ENCODE assay signal across 11 cellular contexts in the genomic region with DNA sequence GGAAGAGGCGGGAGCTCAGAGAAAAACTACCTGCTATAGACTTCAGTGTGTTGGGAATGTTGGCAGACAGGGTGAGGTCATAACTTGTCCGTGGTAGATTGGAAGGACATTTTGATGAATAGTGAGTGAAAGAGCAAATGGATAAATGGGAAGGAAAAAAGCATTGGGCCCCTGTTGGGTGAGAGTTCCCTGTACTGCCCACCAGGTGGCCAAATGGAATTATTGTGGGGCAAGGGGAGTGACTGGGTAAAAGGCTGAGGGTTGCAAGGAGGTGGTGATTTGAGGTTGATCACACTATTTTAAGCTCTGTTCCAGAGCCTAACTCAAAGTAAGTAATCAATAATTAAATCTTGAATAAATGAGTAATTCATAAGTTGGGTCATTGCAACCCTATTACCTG.
DNase-seq lines count a peak whose midpoint lies in the region; FAIRE-seq and TF ChIP-seq lines count a peak whose summit lies in the region.
"Had no signal": no experiment of that assay in that cellular context is flagged by ENCODE, and none has a peak within 500 bp of the region (broad histone marks: within the 10 kb centered on the region; RNA-seq: fewer than 3 reads in every experiment).

No MANE protein-coding gene starts in this region.

- H3K9ac ChIP-seq in astrocyte (ENCODE audit: low read length) (no peak overlapping the region), liver (ENCODE audit: low read depth in 1 of 2, low read length in 2 of 2) (no peak overlapping the region)

- H3K36me3 Mint-ChIP-seq in astrocyte (ENCODE audit: low read depth, unreplicated experiment): peaks cover 26% of the 10 kb centered on the region

- H3K27ac ChIP-seq in C4-2B: no peak overlapping the region
- no peak overlapping the region for H3K27ac ChIP-seq in astrocyte (ENCODE audit: low read depth, low read length)
- no peak overlapping the region for H3K27ac ChIP-seq in liver (ENCODE audit: low read depth in 1 of 2, low read length in 2 of 2)

- peaks cover 66% of the 10 kb centered on the region for H3K79me2 ChIP-seq in astrocyte (ENCODE audit: insufficient read depth, low read length)

- no peak for FAIRE-seq in astrocyte (lab: Jason Lieb, UNC)

- peaks cover 3% of the 10 kb centered on the region for H3K36me3 ChIP-seq in astrocyte (ENCODE audit: insufficient read depth, low read length)
- peaks cover 0 to 5% (median 2%) of the 10 kb centered on the region in 4 donors for H3K36me3 ChIP-seq in liver (ENCODE audit: control insufficient read depth in 4 of 4, insufficient read depth in 3 of 4, low read depth in 1 of 4, low read length in 3 of 4)

- H3K4me1 Mint-ChIP-seq in astrocyte (ENCODE audit: low read depth, unreplicated experiment): peaks cover 36% of the 10 kb centered on the region

- H3K4me1 ChIP-seq in astrocyte (ENCODE audit: insufficient read depth, low read length): peaks cover 20% of the 10 kb centered on the region
- H3K4me1 ChIP-seq in liver (ENCODE audit: control insufficient read depth in 4 of 4, insufficient read depth in 4 of 4, low read length in 3 of 4): peaks cover 0 to 9% (median 2%) of the 10 kb centered on the region in 4 donors

- POLR2A ChIA-PET in HEK293T (lab: Yijun Ruan, JAX): no interaction called here

- H3K9me3 ChIP-seq in astrocyte (ENCODE audit: insufficient read depth, low read depth, low read length) (no peaks in the 10 kb centered on the region), liver (ENCODE audit: control insufficient read depth in 4 of 4, low read length in 3 of 4) (no peaks in the 10 kb centered on the region)

- H4K20me1 ChIP-seq in astrocyte (ENCODE audit: insufficient read depth, low read length): peaks cover 33% of the 10 kb centered on the region

- CTCF ChIA-PET in HEK293T (lab: Yijun Ruan, JAX): interaction anchor here (0.7 kb wide), 1 partner anchor 84 kb away, joined by 6 read pairs; no protein-coding TSS in a partner anchor

- no peak overlapping the region for H3K4me3 Mint-ChIP-seq in astrocyte (ENCODE audit: unreplicated experiment)

- peak in 1 of 2 donors; percentile 67 for TF ChIP-seq RAD21 in liver (IDR thresholded peaks at IDR 0.05)

- H3K4me3 ChIP-seq in astrocyte (ENCODE audit: insufficient read depth, low read depth, low read length): no peak overlapping the region
- no peak overlapping the region for H3K4me3 ChIP-seq in liver (ENCODE audit: low read depth in 1 of 3, low read length in 3 of 3)

- no peak overlapping the region for H2AFZ ChIP-seq in astrocyte (ENCODE audit: low read depth, low read length)

- TF ChIP-seq CTCF in C4-2B (conservative IDR thresholded peaks at IDR 0.05): peak; percentile 36
- TF ChIP-seq CTCF in astrocyte (IDR thresholded peaks at IDR 0.05; ENCODE audit: insufficient read depth, low read depth, low read length): peak; percentile 13
- peak; percentile 38 for TF ChIP-seq CTCF in liver (IDR thresholded peaks at IDR 0.05; ENCODE audit: low read depth, low read length, missing input control)

- DNase-seq in HEK293T (ENCODE audit: extremely low spot score) (peak; percentile 32), astrocyte (ENCODE audit: low read depth) (no peak), NCI-H2196 treated with DMSO at 0.1 percent for 48 hours (lab: John Stamatoyannopoulos, UW; ENCODE audit: unreplicated experiment) (no peak), inferior parietal cortex (ENCODE audit: extremely low spot score) (no peak), NCI-H1105 treated with DMSO at 0.1 percent for 48 hours (lab: John Stamatoyannopoulos, UW) (no peak), kidney tubule cell (ENCODE audit: low spot score) (no peak)
- DNase-seq: activated CD8-positive, alpha-beta memory T cell treated with anti-CD3 and anti-CD28 coated beads, Interleukin-2, amount 50 U/mL, for 4 hours; DND-41; NCI-H2107 had no signal

- no peaks in the 10 kb centered on the region for H3K27me3 ChIP-seq in astrocyte (ENCODE audit: insufficient read depth, low read length)
- no peaks in the 10 kb centered on the region for H3K27me3 ChIP-seq in liver (ENCODE audit: control insufficient read depth in 4 of 4, insufficient read depth in 4 of 4, low read length in 3 of 4)

- H3K9me3 Mint-ChIP-seq in astrocyte (ENCODE audit: unreplicated experiment): no peaks in the 10 kb centered on the region

- 89% methylated on average over 2 of the region's 2 CpGs for WGBS in liver

- no peak overlapping the region for H3K27ac Mint-ChIP-seq in astrocyte (ENCODE audit: unreplicated experiment)

- H3K4me2 ChIP-seq in astrocyte (ENCODE audit: low read length): no peak overlapping the region

- no peaks in the 10 kb centered on the region for H3K27me3 Mint-ChIP-seq in astrocyte (ENCODE audit: low read depth, unreplicated experiment)

TF ChIP-seq in HEK293T, 16 proteins besides CTCF, POLR2A, EP300 and RAD21:
- TF ChIP-seq ZNF384 (IDR thresholded peaks at IDR 0.05) (no peak), TARDBP (IDR thresholded peaks at IDR 0.05) (no peak), ELF4 (IDR thresholded peaks at IDR 0.05) (no peak), CTBP1 (IDR thresholded peaks at IDR 0.05; ENCODE audit: borderline replicate concordance) (no peak), FOXM1 (IDR thresholded peaks at IDR 0.05; ENCODE audit: borderline replicate concordance) (no peak)
- TF ChIP-seq, protein P1, sequence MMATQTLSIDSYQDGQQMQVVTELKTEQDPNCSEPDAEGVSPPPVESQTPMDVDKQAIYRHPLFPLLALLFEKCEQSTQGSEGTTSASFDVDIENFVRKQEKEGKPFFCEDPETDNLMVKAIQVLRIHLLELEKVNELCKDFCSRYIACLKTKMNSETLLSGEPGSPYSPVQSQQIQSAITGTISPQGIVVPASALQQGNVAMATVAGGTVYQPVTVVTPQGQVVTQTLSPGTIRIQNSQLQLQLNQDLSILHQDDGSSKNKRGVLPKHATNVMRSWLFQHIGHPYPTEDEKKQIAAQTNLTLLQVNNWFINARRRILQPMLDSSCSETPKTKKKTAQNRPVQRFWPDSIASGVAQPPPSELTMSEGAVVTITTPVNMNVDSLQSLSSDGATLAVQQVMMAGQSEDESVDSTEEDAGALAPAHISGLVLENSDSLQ (IDR thresholded peaks at IDR 0.05): no peak

TF ChIP-seq in liver, 16 proteins besides CTCF, POLR2A, EP300 and RAD21:
- TF ChIP-seq TAF1 (conservative IDR thresholded peaks at IDR 0.05) (no peak), HNF4G (IDR thresholded peaks at IDR 0.05) (no peak), RXRA (IDR thresholded peaks at IDR 0.05) (no peak), NR2F2 (IDR thresholded peaks at IDR 0.05) (no peak), YY1 (IDR thresholded peaks at IDR 0.05) (no peak)
- TF ChIP-seq, protein P2, sequence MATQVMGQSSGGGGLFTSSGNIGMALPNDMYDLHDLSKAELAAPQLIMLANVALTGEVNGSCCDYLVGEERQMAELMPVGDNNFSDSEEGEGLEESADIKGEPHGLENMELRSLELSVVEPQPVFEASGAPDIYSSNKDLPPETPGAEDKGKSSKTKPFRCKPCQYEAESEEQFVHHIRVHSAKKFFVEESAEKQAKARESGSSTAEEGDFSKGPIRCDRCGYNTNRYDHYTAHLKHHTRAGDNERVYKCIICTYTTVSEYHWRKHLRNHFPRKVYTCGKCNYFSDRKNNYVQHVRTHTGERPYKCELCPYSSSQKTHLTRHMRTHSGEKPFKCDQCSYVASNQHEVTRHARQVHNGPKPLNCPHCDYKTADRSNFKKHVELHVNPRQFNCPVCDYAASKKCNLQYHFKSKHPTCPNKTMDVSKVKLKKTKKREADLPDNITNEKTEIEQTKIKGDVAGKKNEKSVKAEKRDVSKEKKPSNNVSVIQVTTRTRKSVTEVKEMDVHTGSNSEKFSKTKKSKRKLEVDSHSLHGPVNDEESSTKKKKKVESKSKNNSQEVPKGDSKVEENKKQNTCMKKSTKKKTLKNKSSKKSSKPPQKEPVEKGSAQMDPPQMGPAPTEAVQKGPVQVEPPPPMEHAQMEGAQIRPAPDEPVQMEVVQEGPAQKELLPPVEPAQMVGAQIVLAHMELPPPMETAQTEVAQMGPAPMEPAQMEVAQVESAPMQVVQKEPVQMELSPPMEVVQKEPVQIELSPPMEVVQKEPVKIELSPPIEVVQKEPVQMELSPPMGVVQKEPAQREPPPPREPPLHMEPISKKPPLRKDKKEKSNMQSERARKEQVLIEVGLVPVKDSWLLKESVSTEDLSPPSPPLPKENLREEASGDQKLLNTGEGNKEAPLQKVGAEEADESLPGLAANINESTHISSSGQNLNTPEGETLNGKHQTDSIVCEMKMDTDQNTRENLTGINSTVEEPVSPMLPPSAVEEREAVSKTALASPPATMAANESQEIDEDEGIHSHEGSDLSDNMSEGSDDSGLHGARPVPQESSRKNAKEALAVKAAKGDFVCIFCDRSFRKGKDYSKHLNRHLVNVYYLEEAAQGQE (IDR thresholded peaks at IDR 0.05): no peak
